In the genomic region with DNA sequence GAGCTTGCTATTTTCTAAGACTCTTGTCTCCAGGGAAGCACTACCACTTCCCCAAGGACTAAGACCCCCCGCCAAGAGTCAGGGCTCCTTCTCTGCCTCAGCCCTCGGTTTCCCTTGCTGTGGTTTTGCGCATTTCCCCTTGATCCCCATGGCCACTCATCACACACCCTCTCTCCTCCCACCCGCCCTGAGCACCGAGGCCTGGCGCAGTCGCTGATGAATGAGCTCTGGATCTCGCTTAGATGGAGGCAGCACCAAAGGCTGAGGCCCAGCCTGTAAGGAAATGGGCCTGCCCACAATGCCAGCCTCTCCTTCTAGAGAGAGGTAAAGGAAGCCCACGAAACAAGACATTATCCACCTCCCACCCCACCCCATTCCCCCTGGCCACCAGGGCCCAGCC, we compare ENCODE assay signal across 14 cellular contexts.
DNase-seq lines count a peak whose midpoint lies in the region; ATAC-seq and TF ChIP-seq lines count a peak whose summit lies in the region.
"Had no signal": no experiment of that assay in that cellular context is flagged by ENCODE, and none has a peak within 500 bp of the region (broad histone marks: within the 10 kb centered on the region; RNA-seq: fewer than 3 reads in every experiment).

No MANE protein-coding gene starts in this region.

- H3K27me3 ChIP-seq in tibial artery = no peaks in the 10 kb centered on the region
- peaks cover 67% of the 10 kb centered on the region for H3K27me3 ChIP-seq in PC-3 (ENCODE audit: low read length)

- TF ChIP-seq CTCF in neural crest cell (conservative IDR thresholded peaks at IDR 0.05) (no peak), tibial artery (IDR thresholded peaks at IDR 0.05) (no peak), mucosa of descending colon (IDR thresholded peaks at IDR 0.05) (no peak), PC-3 (conservative IDR thresholded peaks at IDR 0.05; ENCODE audit: low read depth, low read length) (no peak)

- H4K20me1 ChIP-seq in PC-3 (ENCODE audit: low read length) = no peaks in the 10 kb centered on the region

- ATAC-seq in HG02973 (IDR thresholded peaks at IDR 0.05; ENCODE audit: unreplicated experiment) (no peak), mucosa of descending colon (no peak), PC-3 (no peak)
- ATAC-seq: A549 had no signal

- no peaks in the 10 kb centered on the region for H3F3A ChIP-seq in PC-3 (ENCODE audit: low read length, unreplicated experiment)

- POLR2A ChIA-PET in PC-3 (lab: Charles Lee; ENCODE audit: unreplicated experiment) = no interaction called here

- no peak overlapping the region for H3K9ac ChIP-seq in PC-3 (ENCODE audit: low read length)

- BruUV-seq in PC-3 (replicated peaks; lab: Mats Ljungman, UMichigan) = no TSS peak

- no peaks in the 10 kb centered on the region for H3K36me3 Mint-ChIP-seq in neural crest cell (ENCODE audit: low read depth)

- peaks cover 15 to 100% (median 97%) of the 10 kb centered on the region in 4 donors for H3K4me1 ChIP-seq in tibial artery
- peaks cover 26% of the 10 kb centered on the region for H3K4me1 ChIP-seq in mucosa of descending colon (ENCODE audit: low read depth)
- no peaks in the 10 kb centered on the region for H3K4me1 ChIP-seq in PC-3 (ENCODE audit: insufficient read depth, low read length)

- H3K36me3 ChIP-seq in tibial artery (peaks cover 17 to 30% (median 17%) of the 10 kb centered on the region in 3 donors), mucosa of descending colon (ENCODE audit: low read depth) (no peaks in the 10 kb centered on the region), PC-3 (ENCODE audit: low read depth, low read length) (no peaks in the 10 kb centered on the region)

- H3K4me2 ChIP-seq in PC-3 (ENCODE audit: low read length) = no peak overlapping the region
- H3K4me2 ChIP-seq: A549 had no signal

- H3K4me3 ChIP-seq in tibial artery = no peak overlapping the region
- H3K4me3 ChIP-seq in mucosa of descending colon = no peak overlapping the region
- no peak overlapping the region for H3K4me3 ChIP-seq in PC-3 (ENCODE audit: low read length)
- H3K4me3 ChIP-seq: A549 had no signal

- H3K9me3 Mint-ChIP-seq in neural crest cell = no peaks in the 10 kb centered on the region
- H3K9me3 Mint-ChIP-seq: stimulated activated naive CD8-positive, alpha-beta T cell treated with anti-CD3 and anti-CD28 coated beads, Interleukin-15, Interleukin-2, amounts not matched to agents 100 ng/mL and 50 ng/mL, for 24 hours had no signal

- H3K27me3 Mint-ChIP-seq in neural crest cell (ENCODE audit: low read depth) = no peaks in the 10 kb centered on the region

- peak overlapping the region; percentile 95 for H3K27ac ChIP-seq in caudate nucleus (ENCODE audit: low read depth, low read length)
- H3K27ac ChIP-seq in tibial artery = peak overlapping the region; percentile 95 to 98
- no peak overlapping the region for H3K27ac ChIP-seq in PC-3 (ENCODE audit: low read length)

- H3K9me2 ChIP-seq in PC-3 (replicated peaks; ENCODE audit: low read length) = no peaks in the 10 kb centered on the region

- H3K79me2 ChIP-seq in PC-3 (ENCODE audit: low read length) = no peaks in the 10 kb centered on the region

- H3K9me3 ChIP-seq in tibial artery (no peaks in the 10 kb centered on the region), mucosa of descending colon (no peaks in the 10 kb centered on the region), PC-3 (ENCODE audit: low read length) (no peaks in the 10 kb centered on the region)
- H3K9me3 ChIP-seq: Caco-2 had no signal

- intact Hi-C loops in tibial artery (cut with DNase I; ENCODE audit: low total_unique reads) = no loop called here
- intact Hi-C loops in mucosa of descending colon (cut with DNase I, micrococcal nuclease) = no loop called here
- intact Hi-C loops in PC-3 (cut with micrococcal nuclease) = no loop called here

- H3K4me1 Mint-ChIP-seq in neural crest cell = peaks cover 15% of the 10 kb centered on the region

- DNase-seq in NCI-H345 treated with DMSO at 0.1 percent for 48 hours (lab: John Stamatoyannopoulos, UW; ENCODE audit: unreplicated experiment) (peak; percentile 21), NCI-H345 (lab: John Stamatoyannopoulos, UW) (no peak), caudate nucleus (lab: John Stamatoyannopoulos, UW) (peak in 4 of 61 donors; percentile 29 to 46 (median 36)), neural crest cell (ENCODE audit: low read depth, low spot score) (no peak), tibial artery (peak in 1 of 2 donors; percentile 75), mucosa of descending colon (no peak), PC-3 (no peak)
- DNase-seq: Caco-2; NCI-H526; SHP77; stimulated activated CD4-positive, alpha-beta T cell treated with anti-CD3 and anti-CD28 coated beads, Interleukin-4, amount 100 ng/mL, for 24 hours had no signal

- CTCF ChIA-PET in PC-3 (lab: Charles Lee) = no interaction called here

- no peak overlapping the region for H3K4me3 Mint-ChIP-seq in neural crest cell
- H3K4me3 Mint-ChIP-seq: stimulated activated naive CD8-positive, alpha-beta T cell treated with anti-CD3 and anti-CD28 coated beads, Interleukin-15, Interleukin-2, amounts not matched to agents 100 ng/mL and 50 ng/mL, for 24 hours had no signal

- peak overlapping the region; percentile 83 for H3K27ac Mint-ChIP-seq in neural crest cell (ENCODE audit: unreplicated experiment)
- H3K27ac Mint-ChIP-seq: stimulated activated naive CD8-positive, alpha-beta T cell treated with anti-CD3 and anti-CD28 coated beads, Interleukin-15, Interleukin-2, amounts not matched to agents 100 ng/mL and 50 ng/mL, for 24 hours had no signal

- no peak overlapping the region for H2AFZ ChIP-seq in PC-3 (ENCODE audit: low read length)
